In the genomic region with DNA sequence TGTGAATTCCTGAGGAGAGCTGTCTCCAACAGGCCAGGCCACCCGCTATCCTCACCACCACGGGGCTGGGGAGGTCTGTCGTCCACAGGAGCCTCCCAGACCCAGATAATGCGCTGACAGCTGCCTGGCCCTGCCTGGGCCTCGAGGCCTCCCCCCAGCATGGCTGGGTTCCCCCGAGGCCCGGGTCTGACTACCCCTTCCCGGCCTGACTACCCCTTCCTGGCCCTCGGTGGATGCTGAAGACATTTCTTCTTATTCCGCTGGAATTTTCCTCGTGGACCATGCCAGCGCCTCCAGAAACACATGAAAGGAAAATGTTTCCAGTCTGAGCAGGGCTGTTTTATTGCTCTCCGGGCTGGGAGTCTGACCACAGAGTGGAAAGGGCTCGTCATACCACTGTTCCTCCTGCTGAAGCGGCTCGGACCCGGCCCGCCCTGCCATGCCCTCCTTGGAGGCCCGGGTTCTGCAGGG, we compare ENCODE assay signal across 26 cellular contexts. TPM values are rescaled to one million over a fixed set of nuclear protein-coding genes. Genes with fewer than 3 reads are reported as not detected.
DNase-seq lines count a peak whose midpoint lies in the region; ATAC-seq lines count a peak whose summit lies in the region.
"Had no signal": no experiment of that assay in that cellular context is flagged by ENCODE, and none has a peak within 500 bp of the region (broad histone marks: within the 10 kb centered on the region; RNA-seq: fewer than 3 reads in every experiment).

No MANE protein-coding gene starts in this region.

- DNase-seq in GM03348 (ENCODE audit: low spot score), result peak; percentile 55
- no peak for DNase-seq in adipocyte (ENCODE audit: low read depth)
- DNase-seq in right cardiac atrium, result peak; percentile 73 to 88 (median 86)
- DNase-seq in stromal cell of bone marrow (ENCODE audit: low read depth), result peak; percentile 73
- no peak for DNase-seq in foreskin melanocyte
- no peak for DNase-seq in NCI-H2227 (lab: John Stamatoyannopoulos, UW; ENCODE audit: unreplicated experiment)
- DNase-seq in inferior parietal cortex (ENCODE audit: extremely low spot score), result no peak
- DNase-seq in SW480 (ENCODE audit: low spot score), result no peak
- DNase-seq: activated CD4-positive, alpha-beta T cell treated with anti-CD3 and anti-CD28 coated beads for 4 hours; CD8-positive, alpha-beta memory T cell; DMS153; effector CD4-positive, alpha-beta T cell; GDM1; IMR-90; kidney; naive thymus-derived CD4-positive, alpha-beta T cell; NCI-H1417; NCI-H2107; NCI-H510A treated with DMSO at 0.1 percent for 48 hours; SJCRH30; stimulated activated CD4-positive, alpha-beta T cell treated with anti-CD3 and anti-CD28 coated beads, Interleukin-1b, Interleukin-23, amount 100 ng/mL, for 48 hours; T-helper 1 cell had no signal

- H3K4me3 ChIP-seq in adipocyte (ENCODE audit: low read length) (no peak overlapping the region), right cardiac atrium (ENCODE audit: low read length) (no peak overlapping the region)
- H3K4me3 ChIP-seq: gastroesophageal sphincter, pancreas, SJCRH30 had no signal

- H3K27me3 ChIP-seq in adipocyte (replicated peaks; ENCODE audit: control insufficient read depth, insufficient read depth, low read length) (no peaks in the 10 kb centered on the region), right cardiac atrium (ENCODE audit: control insufficient read depth, insufficient read depth) (no peaks in the 10 kb centered on the region)
- H3K27me3 ChIP-seq: pancreas had no signal

- ATAC-seq in right cardiac atrium, result peak; percentile 81 to 86
- ATAC-seq: activated naive CD4-positive, alpha-beta T cell treated with anti-CD3 and anti-CD28 coated beads, Interleukin-2, amount 50 U/mL, for 72 hours; gastroesophageal sphincter; naive thymus-derived CD4-positive, alpha-beta T cell had no signal

- no peaks in the 10 kb centered on the region for H3K36me3 ChIP-seq in adipocyte (ENCODE audit: control insufficient read depth, insufficient read depth, low read length, severe bottlenecking)
- H3K36me3 ChIP-seq: gastroesophageal sphincter, pancreas, SJCRH30 had no signal

- H3K9ac ChIP-seq in adipocyte (ENCODE audit: low read length), result peak overlapping the region; percentile 82

- H3K9me3 ChIP-seq in adipocyte (ENCODE audit: control insufficient read depth, low read length) (no peaks in the 10 kb centered on the region), right cardiac atrium (ENCODE audit: control insufficient read depth, low read length) (no peaks in the 10 kb centered on the region)
- H3K9me3 ChIP-seq: gastroesophageal sphincter, pancreas, SJCRH30 had no signal

- H3K4me1 ChIP-seq in adipocyte (ENCODE audit: control insufficient read depth, insufficient read depth, low read length), result peaks cover 23% of the 10 kb centered on the region
- no peaks in the 10 kb centered on the region for H3K4me1 ChIP-seq in right cardiac atrium (ENCODE audit: control insufficient read depth, insufficient read depth, low read length)
- H3K4me1 ChIP-seq: pancreas, SJCRH30 had no signal

- intact Hi-C loops in right cardiac atrium (cut with DNase I), result no loop called here

- 61% methylated on average over 19 of the region's 19 CpGs for WGBS in right cardiac atrium

- H3K27ac ChIP-seq in right cardiac atrium (ENCODE audit: low read length), result no peak overlapping the region
- H3K27ac ChIP-seq: pancreas, SJCRH30 had no signal

RNA-seq across cellular contexts. Expression of gene COMP, which starts 16.8 kb away (rescaled TPM):
- total RNA-seq in right cardiac atrium, result 10 to 100 TPM in 1 of 4 donors, 1 to 10 TPM in 3; 1.5 to 13.7 (median 4.7) TPM
- polyA plus RNA-seq in right cardiac atrium, result 2.2 TPM
- total RNA-seq: activated naive CD4-positive, alpha-beta T cell treated with anti-CD3 and anti-CD28 coated beads, Interleukin-2, amount 50 U/mL, for 72 hours; CD8-positive, alpha-beta memory T cell; epithelial cell of proximal tubule; naive thymus-derived CD4-positive, alpha-beta T cell; SJCRH30 had no signal
- polyA plus RNA-seq: CD8-positive, alpha-beta memory T cell; naive thymus-derived CD4-positive, alpha-beta T cell had no signal

RNA-seq across cellular contexts. Expression of gene UPF1, which starts 23.9 kb away (rescaled TPM):
- total RNA-seq in right cardiac atrium, result 10 to 100 TPM; 35.2 to 40.0 (median 36.8) TPM
- 31.4 TPM for polyA plus RNA-seq in right cardiac atrium

Comparison
In these comparisons a context has a peak if more than half of its experiments do, and no peak if none do; other contexts are left out.
1. DNase-seq: peak in GM03348 (single experiment), right cardiac atrium (3 of 3) and stromal cell of bone marrow (single experiment); none in adipocyte (single experiment), foreskin melanocyte (single experiment), NCI-H2227 (single experiment), inferior parietal cortex (single experiment) and SW480 (single experiment).